Comparison of ENCODE assay signal across 23 cellular contexts in the genomic region with DNA sequence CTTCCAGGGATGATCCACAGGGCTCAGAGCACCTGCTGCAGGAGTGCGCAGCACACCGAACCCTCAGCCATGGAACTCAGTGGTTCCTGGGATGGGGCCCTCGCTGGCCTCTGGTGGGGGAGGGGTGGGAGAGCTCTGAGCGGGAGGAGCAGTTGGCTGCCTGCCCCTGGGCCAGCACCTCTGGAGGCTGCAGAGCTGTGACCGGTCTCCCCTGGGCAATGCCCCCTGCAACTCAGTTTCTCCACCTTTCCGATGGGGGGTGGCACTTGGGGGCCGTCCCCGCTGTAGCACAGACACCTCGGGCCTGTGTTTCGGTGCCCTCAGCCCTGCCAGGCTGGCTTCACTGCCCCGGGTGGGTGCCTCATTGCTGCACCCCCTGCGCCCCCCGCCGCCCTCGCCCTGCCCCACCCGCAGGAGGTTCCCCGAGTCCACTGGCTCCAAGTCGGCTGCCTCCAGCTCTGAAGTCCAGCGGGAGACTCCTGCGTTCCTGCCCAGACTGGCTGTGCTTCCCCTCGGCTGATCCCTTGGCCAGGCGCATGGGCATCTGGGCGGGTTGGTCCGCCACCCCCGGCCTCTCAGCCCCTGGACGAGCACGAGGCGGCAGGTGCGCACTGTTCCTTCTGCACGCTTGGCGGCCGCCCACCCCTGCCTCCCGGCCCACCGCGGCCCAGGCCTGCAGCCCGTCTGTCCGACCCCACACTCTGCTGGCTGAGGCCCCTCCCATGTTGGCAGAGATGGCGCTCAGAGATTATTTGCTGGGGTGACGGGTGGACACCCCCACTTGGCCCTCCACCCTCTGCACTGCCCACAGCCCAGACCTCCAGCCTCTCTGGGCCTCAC. TPM values are rescaled to one million over a fixed set of nuclear protein-coding genes. Genes with fewer than 3 reads are reported as not detected.
"Had no signal": no experiment of that assay in that cellular context is flagged by ENCODE, and none has a peak within 500 bp of the region (broad histone marks: within the 10 kb centered on the region; RNA-seq: fewer than 3 reads in every experiment).

No MANE protein-coding gene starts in this region.

- H3K79me2 ChIP-seq: parathyroid adenoma had no signal

- H3K4me1 ChIP-seq: gastrocnemius medialis, heart right ventricle, left ventricle myocardium inferior, lower lobe of right lung, parathyroid adenoma, prostate gland, right lobe of liver, testis, tibial nerve, upper lobe of right lung, vagina had no signal

- H3K4me3 ChIP-seq: esophagus muscularis mucosa, gastrocnemius medialis, heart right ventricle, left ventricle myocardium inferior, lower lobe of right lung, prostate gland, right lobe of liver, testis, tibial nerve, upper lobe of right lung, vagina had no signal

- H3K27me3 ChIP-seq: right lobe of liver, testis, upper lobe of right lung, vagina had no signal

- H2AFZ ChIP-seq: parathyroid adenoma had no signal

- ATAC-seq: effector memory CD8-positive, alpha-beta T cell; gastrocnemius medialis; heart right ventricle; lower lobe of right lung; right lobe of liver; stimulated activated effector memory CD8-positive, alpha-beta T cell treated with anti-CD3 and anti-CD28 coated beads, Interleukin-12 subunit alpha, Interleukin-12 subunit beta, amount 100 ng/mL, for 72 hours; upper lobe of right lung had no signal

- H3K36me3 ChIP-seq: esophagus muscularis mucosa, gastrocnemius medialis, heart right ventricle, left ventricle myocardium inferior, lower lobe of right lung, prostate gland, right lobe of liver, tibial nerve, upper lobe of right lung, vagina had no signal

- H3K9ac ChIP-seq: parathyroid adenoma had no signal

- H3K9me3 ChIP-seq: esophagus muscularis mucosa, gastrocnemius medialis, heart right ventricle, left ventricle myocardium inferior, lower lobe of right lung, prostate gland, right lobe of liver, testis, tibial nerve, upper lobe of right lung, vagina had no signal

- DNase-seq: effector memory CD8-positive, alpha-beta T cell; gastrocnemius medialis; heart right ventricle; hypothalamus; islet precursor cell; left ventricle myocardium inferior; lower lobe of right lung; retina; right lobe of liver; stimulated activated CD4-positive, alpha-beta T cell treated with anti-CD3 and anti-CD28 coated beads, Interleukin-4, amount 100 ng/mL, for 1 hour; stimulated activated CD8-positive, alpha-beta memory T cell treated with anti-CD3 and anti-CD28 coated beads, Interleukin-4, amount 100 ng/mL, for 48 hours; testis; upper lobe of right lung had no signal

- H3K27ac ChIP-seq: epithelial cell of prostate, esophagus muscularis mucosa, gastrocnemius medialis, heart right ventricle, left ventricle myocardium inferior, lower lobe of right lung, parathyroid adenoma, prostate gland, right lobe of liver, testis, tibial nerve, upper lobe of right lung, vagina had no signal

RNA-seq across cellular contexts. Expression of gene MUC6, which starts 1.8 kb away (rescaled TPM):
- total RNA-seq: esophagus muscularis mucosa, fibroblast of villous mesenchyme, gastrocnemius medialis, heart right ventricle, left ventricle myocardium inferior, mesothelial cell of epicardium, subcutaneous adipose tissue, upper lobe of right lung, vagina had no signal

RNA-seq across cellular contexts. Expression of gene MUC2, which starts 40.0 kb away (rescaled TPM):
- total RNA-seq: fibroblast of villous mesenchyme, lower lobe of right lung, tibial nerve, upper lobe of right lung, vagina had no signal
- polyA plus RNA-seq: heart right ventricle had no signal
